ENCODE assay signal across 8 cellular contexts in genomic region chr1:163628034-163628773, GRCh38.
"Had no signal": no experiment of that assay in that cellular context is flagged by ENCODE, and none has a peak within 500 bp of the region (broad histone marks: within the 10 kb centered on the region; RNA-seq: fewer than 3 reads in every experiment).

No MANE protein-coding gene starts in this region.

- H3K4me3 ChIP-seq: GM23338 had no signal

- H3K4me1 Mint-ChIP-seq: GM23338, IgD-negative memory B cell had no signal

- FAIRE-seq: H54, HTR-8/SVneo had no signal

- H3K27me3 Mint-ChIP-seq: IgD-negative memory B cell had no signal

- H3K4me2 ChIP-seq: GM23338 had no signal

- DNase-seq: H9, HCEC 1CT, HFFc6, KG1 had no signal

- ATAC-seq: GM23338 had no signal

- H3K4me3 Mint-ChIP-seq: GM23338, H9, HFFc6, IgD-negative memory B cell had no signal

- H3K27ac Mint-ChIP-seq: GM23338, H9, HFFc6, IgD-negative memory B cell had no signal

- H3K36me3 Mint-ChIP-seq: IgD-negative memory B cell had no signal
